In genomic region chr14:68811161-68811560, GRCh38 we compare ENCODE assay signal across 25 cellular contexts. TPM values are rescaled to one million over a fixed set of nuclear protein-coding genes. Genes with fewer than 3 reads are reported as not detected.
DNase-seq lines count a peak whose midpoint lies in the region; ATAC-seq, FAIRE-seq and TF ChIP-seq lines count a peak whose summit lies in the region.
"Had no signal": no experiment of that assay in that cellular context is flagged by ENCODE, and none has a peak within 500 bp of the region (broad histone marks: within the 10 kb centered on the region; RNA-seq: fewer than 3 reads in every experiment).

No MANE protein-coding gene starts in this region.

- H3K18ac ChIP-seq in H1 (ENCODE audit: extremely low read depth, low read length), result no peak overlapping the region

- H3K4me3 ChIP-seq in CD8-positive, alpha-beta memory T cell (ENCODE audit: low read length), result no peak overlapping the region
- no peak overlapping the region for H3K4me3 ChIP-seq in H1 (ENCODE audit: extremely low read depth in 1 of 4, insufficient read depth in 2 of 4, low read depth in 3 of 4, low read length in 4 of 4)
- H3K4me3 ChIP-seq: dorsolateral prefrontal cortex, GM23338, neural progenitor cell, sigmoid colon, suprapubic skin had no signal

- TF ChIP-seq CTCF in H1 (IDR thresholded peaks at IDR 0.05; ENCODE audit: control extremely low read depth in 1 of 3, insufficient read depth in 1 of 3, low read depth in 1 of 3, low read length in 3 of 3), result no peak

- H3K4me1 ChIP-seq in CD8-positive, alpha-beta memory T cell (ENCODE audit: insufficient read depth, low read length), result peaks cover 57% of the 10 kb centered on the region
- peaks cover 3 to 25% (median 21%) of the 10 kb centered on the region in 4 experiments for H3K4me1 ChIP-seq in H1 (replicated peaks in 1 of 4; ENCODE audit: control insufficient read depth in 3 of 4, insufficient read depth in 4 of 4, low read length in 3 of 4)

- peaks cover 0 to 1% (median 0%) of the 10 kb centered on the region in 3 donors for H3K36me3 Mint-ChIP-seq in CD8-positive, alpha-beta memory T cell
- H3K36me3 Mint-ChIP-seq in stimulated activated memory B cell treated with anti-CD40 and anti-IgM and Interleukin-4, amounts not matched to agents 10 μg/mL and 1 μg/mL and 100 μg/mL, for 72 hours, result no peaks in the 10 kb centered on the region

- no peak overlapping the region for H3K4ac ChIP-seq in H1 (replicated peaks; ENCODE audit: insufficient read length, low read depth, low read length)

- no peak overlapping the region for H3K23ac ChIP-seq in H1 (ENCODE audit: insufficient read length)

- no peak overlapping the region for H4K91ac ChIP-seq in H1 (replicated peaks; ENCODE audit: insufficient read length, low read length)

- no peak for TF ChIP-seq POLR2A in H1 (IDR thresholded peaks at IDR 0.05; ENCODE audit: control extremely low read depth in 1 of 2, low read depth in 2 of 2, low read length in 2 of 2)

- no peaks in the 10 kb centered on the region for H3K27me3 Mint-ChIP-seq in CD8-positive, alpha-beta memory T cell
- no peaks in the 10 kb centered on the region for H3K27me3 Mint-ChIP-seq in stimulated activated memory B cell treated with anti-CD40 and anti-IgM and Interleukin-4, amounts not matched to agents 10 μg/mL and 1 μg/mL and 100 μg/mL, for 72 hours
- H3K27me3 Mint-ChIP-seq: activated CD8-positive, alpha-beta T cell treated with anti-CD3 and anti-CD28 coated beads for 36 hours had no signal

- H3K27me3 ChIP-seq in CD8-positive, alpha-beta memory T cell (ENCODE audit: insufficient read depth, low read length, poor library complexity, severe bottlenecking), result no peaks in the 10 kb centered on the region
- H3K27me3 ChIP-seq in H1 (replicated peaks in 1 of 4; ENCODE audit: control insufficient read depth in 3 of 4, extremely low read depth in 1 of 4, insufficient read depth in 3 of 4, low read length in 3 of 4), result peaks cover 0 to 3% (median 2%) of the 10 kb centered on the region in 4 experiments; a peak in 2 of 7 replicates
- H3K27me3 ChIP-seq: dorsolateral prefrontal cortex, neural progenitor cell, sigmoid colon, suprapubic skin had no signal

- H3K9me3 Mint-ChIP-seq in CD8-positive, alpha-beta memory T cell, result no peaks in the 10 kb centered on the region
- no peaks in the 10 kb centered on the region for H3K9me3 Mint-ChIP-seq in stimulated activated memory B cell treated with anti-CD40 and anti-IgM and Interleukin-4, amounts not matched to agents 10 μg/mL and 1 μg/mL and 100 μg/mL, for 72 hours
- H3K9me3 Mint-ChIP-seq: activated CD8-positive, alpha-beta T cell treated with anti-CD3 and anti-CD28 coated beads for 36 hours; activated T-cell treated with anti-CD3 and anti-CD28 coated beads, Interleukin-2, amount 50 U/mL, for 4 hours; GM23338 had no signal

- no peak overlapping the region for H3K27ac ChIP-seq in CD8-positive, alpha-beta memory T cell (ENCODE audit: low read depth, low read length)
- H3K27ac ChIP-seq in H1 (ENCODE audit: low read depth, low read length), result no peak overlapping the region
- H3K27ac ChIP-seq: 22Rv1, dorsolateral prefrontal cortex, neural progenitor cell, suprapubic skin had no signal

- H3K9ac ChIP-seq in H1 (replicated peaks in 1 of 4; ENCODE audit: extremely low read depth in 1 of 4, low read depth in 3 of 4, low read length in 3 of 4), result no peak overlapping the region
- H3K9ac ChIP-seq: neural progenitor cell had no signal

- peaks cover 0 to 7% of the 10 kb centered on the region in 2 experiments; a peak in 1 of 4 replicates for H3K79me2 ChIP-seq in H1 (ENCODE audit: control insufficient read depth in 1 of 2, insufficient read depth in 2 of 2, low read length in 2 of 2)

- WGBS in H1 (ENCODE audit: extremely low coverage in 1 of 2, insufficient coverage in 1 of 2, insufficient read length in 1 of 2, insufficient replicate concordance in 2 of 2, low coverage in 1 of 2, low lambda C conversion rate in 2 of 2, missing lambda C conversion rate in 1 of 2), 2 experiments, result 94% methylated on average over 9 of the region's 9 CpGs; no CpG with 5 or more reads in 1 of the 2 experiments

- no peak overlapping the region for H3K4me2 ChIP-seq in H1 (ENCODE audit: insufficient read depth in 1 of 2, low read depth in 2 of 2, low read length in 2 of 2)
- H3K4me2 ChIP-seq: GM23338, neural progenitor cell had no signal

- H3K79me1 ChIP-seq in H1 (ENCODE audit: low read depth, low read length), result no peaks in the 10 kb centered on the region

- no peak overlapping the region for H4K8ac ChIP-seq in H1 (ENCODE audit: extremely low read depth, insufficient read depth, low read length)

- no peak overlapping the region; the same call in 1 of the 2 replicates for H2BK20ac ChIP-seq in H1 (ENCODE audit: low read length)

- DNase-seq in NCI-H2171 treated with DMSO at 0.1 percent for 48 hours (lab: John Stamatoyannopoulos, UW) (peak; percentile 43), NCI-H2171 (lab: John Stamatoyannopoulos, UW) (no peak), H1 (ENCODE audit: low read depth in 1 of 2, low spot score in 2 of 2) (no peak), NCI-H1694 treated with DMSO at 0.1 percent for 48 hours (lab: John Stamatoyannopoulos, UW) (no peak), NCI-H1417 treated with DMSO at 0.1 percent for 48 hours (lab: John Stamatoyannopoulos, UW) (no peak)
- no peak for DNase-seq in CD8-positive, alpha-beta memory T cell
- DNase-seq: activated CD8-positive, alpha-beta T cell treated with anti-CD3 and anti-CD28 coated beads for 36 hours; activated naive CD4-positive, alpha-beta T cell treated with anti-CD3 and anti-CD28 coated beads, Interleukin-2, amount 50 U/mL, for 16 hours; activated T-cell treated with anti-CD3 and anti-CD28 coated beads, Interleukin-2, amount 50 U/mL, for 4 hours; aorta; Caco-2; central memory CD4-positive, alpha-beta T cell; dorsolateral prefrontal cortex; midbrain; NCI-H1436; NCI-H524 treated with DMSO at 0.1 percent for 48 hours; sigmoid colon; T-helper 9 cell had no signal

- TF ChIP-seq RAD21 in H1 (IDR thresholded peaks at IDR 0.05 in 1 of 2, conservative IDR thresholded peaks at IDR 0.05 in 1 of 2; ENCODE audit: low read depth in 2 of 2, low read length in 2 of 2), result no peak

- H3K56ac ChIP-seq in H1 (replicated peaks; ENCODE audit: insufficient read length, low read depth, low read length), result no peak overlapping the region

- no peaks in the 10 kb centered on the region; the same call in 1 of the 2 replicates for H3K23me2 ChIP-seq in H1 (ENCODE audit: low read depth, low read length)

- no peak for ATAC-seq in stimulated activated memory B cell treated with anti-CD40 and anti-IgM and Interleukin-4, amounts not matched to agents 10 μg/mL and 1 μg/mL and 100 μg/mL, for 72 hours
- no peak for ATAC-seq in GM21786 (IDR thresholded peaks at IDR 0.05; ENCODE audit: unreplicated experiment)
- ATAC-seq: activated CD8-positive, alpha-beta T cell treated with anti-CD3 and anti-CD28 coated beads for 36 hours; activated T-cell treated with anti-CD3 and anti-CD28 coated beads, Interleukin-2, amount 50 U/mL, for 4 hours; GM23338; left lobe of liver had no signal

- no peaks in the 10 kb centered on the region for H3K9me3 ChIP-seq in CD8-positive, alpha-beta memory T cell (ENCODE audit: low read length)
- no peaks in the 10 kb centered on the region for H3K9me3 ChIP-seq in H1 (ENCODE audit: insufficient read depth in 2 of 2, low read depth in 1 of 2, low read length in 1 of 2)
- H3K9me3 ChIP-seq: Caco-2, sigmoid colon, suprapubic skin had no signal

- H4K5ac ChIP-seq in H1 (ENCODE audit: insufficient read length, low read depth, low read length), result no peak overlapping the region

- CTCF ChIA-PET in CD8-positive, alpha-beta memory T cell (lab: Charles Lee), result interaction anchor here (1.2 to 11.6 kb wide), 3 partner anchors 15 to 33 kb away, joined by 4 to 282 read pairs (median 16); partner anchors contain the start of gene ZFP36L1
- CTCF ChIA-PET in H1 (lab: Charles Lee; ENCODE audit: partially characterized antibody), result interaction anchor here (0.6 to 1.8 kb wide), 3 partner anchors 10 to 974 kb away, joined by 3 to 11 read pairs (median 3); no protein-coding TSS in a partner anchor

- H2AFZ ChIP-seq in H1 (ENCODE audit: low read length), result no peak overlapping the region
- H2AFZ ChIP-seq: GM23338, neural progenitor cell had no signal

- no peaks in the 10 kb centered on the region for H3K36me3 ChIP-seq in CD8-positive, alpha-beta memory T cell (ENCODE audit: insufficient read depth, low read length)
- no peaks in the 10 kb centered on the region for H3K36me3 ChIP-seq in H1 (ENCODE audit: control insufficient read depth in 2 of 4, insufficient read depth in 4 of 4, low read length in 3 of 4)
- H3K36me3 ChIP-seq: neural progenitor cell, sigmoid colon, suprapubic skin had no signal

- H2BK5ac ChIP-seq in H1 (ENCODE audit: low read depth, low read length), result no peak overlapping the region

- no peak overlapping the region; the same call in 1 of the 2 replicates for H2BK15ac ChIP-seq in H1 (ENCODE audit: low read length)

- no peak overlapping the region for H3K4me3 Mint-ChIP-seq in CD8-positive, alpha-beta memory T cell
- no peak overlapping the region for H3K4me3 Mint-ChIP-seq in stimulated activated memory B cell treated with anti-CD40 and anti-IgM and Interleukin-4, amounts not matched to agents 10 μg/mL and 1 μg/mL and 100 μg/mL, for 72 hours
- H3K4me3 Mint-ChIP-seq: activated CD8-positive, alpha-beta T cell treated with anti-CD3 and anti-CD28 coated beads for 36 hours; activated T-cell treated with anti-CD3 and anti-CD28 coated beads, Interleukin-2, amount 50 U/mL, for 4 hours; GM23338; neural progenitor cell had no signal

- H3K27ac Mint-ChIP-seq in CD8-positive, alpha-beta memory T cell, result peak overlapping the region; percentile 12 to 100 (median 80)
- peak overlapping the region; percentile 95 for H3K27ac Mint-ChIP-seq in stimulated activated memory B cell treated with anti-CD40 and anti-IgM and Interleukin-4, amounts not matched to agents 10 μg/mL and 1 μg/mL and 100 μg/mL, for 72 hours
- H3K27ac Mint-ChIP-seq: activated CD8-positive, alpha-beta T cell treated with anti-CD3 and anti-CD28 coated beads for 36 hours; GM23338; neural progenitor cell had no signal

- no peak overlapping the region for H2AK5ac ChIP-seq in H1 (ENCODE audit: low read depth, low read length)

- peak overlapping the region; percentile 18; the same call in 1 of the 2 replicates for H2BK12ac ChIP-seq in H1 (ENCODE audit: low read depth, low read length)

- no peak for FAIRE-seq in H1 (lab: Jason Lieb, UNC)

- peaks cover 53 to 82% (median 56%) of the 10 kb centered on the region in 3 donors for H3K4me1 Mint-ChIP-seq in CD8-positive, alpha-beta memory T cell
- H3K4me1 Mint-ChIP-seq in stimulated activated memory B cell treated with anti-CD40 and anti-IgM and Interleukin-4, amounts not matched to agents 10 μg/mL and 1 μg/mL and 100 μg/mL, for 72 hours, result peaks cover 94% of the 10 kb centered on the region

- no peak for TF ChIP-seq EP300 in H1 (IDR thresholded peaks at IDR 0.05; ENCODE audit: borderline replicate concordance in 1 of 2, low read depth in 2 of 2, low read length in 2 of 2)

- POLR2A ChIA-PET in CD8-positive, alpha-beta memory T cell (lab: Charles Lee), result interaction anchor here (12.2 kb wide), 1 partner anchor 18 kb away, joined by 445 read pairs; the partner anchor contains the start of gene ZFP36L1
- POLR2A ChIA-PET in H1 (lab: Charles Lee; ENCODE audit: partially characterized antibody), result interaction anchor here (0.7 to 5.8 kb wide), 3 partner anchors 15 to 301 kb away, joined by 5 to 38 read pairs (median 33); partner anchors contain the start of gene ZFP36L1

- H3K14ac ChIP-seq in H1 (ENCODE audit: insufficient read length), result no peak overlapping the region

- no peak overlapping the region for H2BK120ac ChIP-seq in H1 (replicated peaks; ENCODE audit: low read depth, low read length)

- H4K20me1 ChIP-seq in H1 (replicated peaks in 1 of 2; ENCODE audit: control insufficient read depth in 1 of 2, insufficient read depth in 2 of 2, low read length in 2 of 2), result no peaks in the 10 kb centered on the region

RNA-seq across cellular contexts. Expression of gene ZFP36L1, which starts 18.3 kb away (rescaled TPM):
- 100 to 1,000 TPM; 128 to 133 TPM for total RNA-seq in CD8-positive, alpha-beta memory T cell
- 124 TPM for polyA plus RNA-seq in CD8-positive, alpha-beta memory T cell
- 132 TPM in 2 replicates for total RNA-seq in H1 (2021; fragmentation: NEBNext Ultra II Directional; extraction: Animal tissue kit (Norgen Biotek cat#: 25700))
- polyA plus RNA-seq in H1 (2011; rRNA removed), result 80.4 and 136 TPM in 2 replicates
- 61.9 TPM for polyA plus RNA-seq in H1 (2011; cell fraction: cytosol; rRNA removed)
- polyA plus RNA-seq in H1 (2011; cell fraction: nucleus; rRNA removed), result 90.3 TPM
- 89.6 to 126 TPM (median 117 TPM) in 4 replicates for polyA plus RNA-seq in H1 (2012, experiment 1 of 2)
- 56.1 TPM for polyA plus RNA-seq in H1 (2012, experiment 2 of 2)
- polyA plus RNA-seq in H1 (2013, experiment 1 of 2), result 127 TPM
- 135 TPM for polyA plus RNA-seq in H1 (2013, experiment 2 of 2)
- polyA minus RNA-seq in H1 (2011; rRNA and poly(A)+ RNA removed), result 19.5 and 20.6 TPM in 2 replicates
- polyA minus RNA-seq in H1 (2011; cell fraction: cytosol; rRNA and poly(A)+ RNA removed), result 132 TPM
- 67.3 TPM for polyA minus RNA-seq in H1 (2011; cell fraction: nucleus; rRNA and poly(A)+ RNA removed)
